ENCODE assay signal across 27 cellular contexts in genomic region chr9:105856020-105856419, GRCh38.
"Had no signal": no experiment of that assay in that cellular context is flagged by ENCODE, and none has a peak within 500 bp of the region (broad histone marks: within the 10 kb centered on the region; RNA-seq: fewer than 3 reads in every experiment).

No MANE protein-coding gene starts in this region.

- ATAC-seq: left colon; left lung; lower lobe of right lung; naive thymus-derived CD8-positive, alpha-beta T cell; pancreas; right cardiac atrium; sciatic nerve; stimulated activated naive B cell treated with anti-CD40 and anti-IgM and Interleukin-4, amounts not matched to agents 10 μg/mL and 1 μg/mL and 100 μg/mL, for 72 hours; stimulated activated naive CD8-positive, alpha-beta T cell treated with anti-CD3 and anti-CD28 coated beads, Interleukin-15, Interleukin-2, amounts not matched to agents 100 U/mL and 50 U/mL, for 24 hours had no signal

- H3K4me1 ChIP-seq: left lung, lower lobe of right lung, pancreas, prostate gland, stomach, tibial artery, uterus had no signal

- H3K9me3 ChIP-seq: lower lobe of right lung, pancreas, prostate gland, stomach, thoracic aorta, tibial artery, uterus had no signal

- H3K27me3 ChIP-seq: left lung, pancreas, stomach, tibial artery, uterus had no signal

- H3K27ac ChIP-seq: left lung, lower lobe of right lung, pancreas, prostate gland, skin epidermis, stomach, thoracic aorta, tibial artery, uterus had no signal

- DNase-seq: hypothalamus; immature natural killer cell; kidney; left colon; left lung; lower lobe of right lung; mammary epithelial cell; mesenchymal stem cell; naive thymus-derived CD8-positive, alpha-beta T cell; nucleus accumbens; pancreas; posterior cingulate gyrus; retina; right cardiac atrium; stimulated activated CD4-positive, alpha-beta T cell treated with anti-CD3 and anti-CD28 coated beads, Interleukin-12 subunit alpha, Interleukin-12 subunit beta, amount 100 ng/mL, for 4 hours; stimulated activated CD4-positive, alpha-beta T cell treated with anti-CD3 and anti-CD28 coated beads, Interleukin-15, amount 100 ng/mL, for 24 hours; stimulated activated CD4-positive, alpha-beta T cell treated with anti-CD3 and anti-CD28 coated beads, Interleukin-2, amount 100 ng/mL, for 24 hours; stimulated activated CD4-positive, alpha-beta T cell treated with anti-CD3 and anti-CD28 coated beads, Interleukin-4, amount 100 ng/mL, for 1 hour; stimulated activated naive B cell treated with anti-CD40 and anti-IgM and Interleukin-4, amounts not matched to agents 10 μg/mL and 1 μg/mL and 100 μg/mL, for 72 hours; stimulated activated naive CD8-positive, alpha-beta T cell treated with anti-CD3 and anti-CD28 coated beads, Interleukin-15, Interleukin-2, amounts not matched to agents 100 U/mL and 50 U/mL, for 24 hours; stomach; tibial artery; uterus had no signal

- H3K4me3 ChIP-seq: left lung, lower lobe of right lung, pancreas, prostate gland, skin epidermis, stomach, thoracic aorta, tibial artery, uterus had no signal

- H3K36me3 ChIP-seq: left lung, lower lobe of right lung, pancreas, prostate gland, stomach, thoracic aorta, tibial artery, uterus had no signal
